ENCODE assay signal across 1 cellular context in genomic region chr17:74780443-74781238, GRCh38.
TF ChIP-seq lines count a peak whose summit lies in the region.

No MANE protein-coding gene starts in this region.

TF ChIP-seq in GM12878, 131 proteins besides CTCF, POLR2A, EP300 and RAD21:
- TF ChIP-seq SMC3 (IDR thresholded peaks at IDR 0.05; ENCODE audit: borderline replicate concordance, low read length) (peak; percentile 57), IKZF2 (IDR thresholded peaks at IDR 0.05) (no peak), BCL3 (IDR thresholded peaks at IDR 0.05; ENCODE audit: borderline replicate concordance, insufficient read depth, low read depth, low read length, poor library complexity, severe bottlenecking) (no peak), ZBTB33 (IDR thresholded peaks at IDR 0.05) (no peak), KLF5 (IDR thresholded peaks at IDR 0.05; ENCODE audit: partially characterized antibody) (no peak), ZNF622 (IDR thresholded peaks at IDR 0.05) (no peak), TARDBP (IDR thresholded peaks at IDR 0.05; ENCODE audit: borderline replicate concordance) (no peak)
TF ChIP-seq in GM12878: peak in this region for 1.
